ENCODE assay signal across 19 cellular contexts in the genomic region with DNA sequence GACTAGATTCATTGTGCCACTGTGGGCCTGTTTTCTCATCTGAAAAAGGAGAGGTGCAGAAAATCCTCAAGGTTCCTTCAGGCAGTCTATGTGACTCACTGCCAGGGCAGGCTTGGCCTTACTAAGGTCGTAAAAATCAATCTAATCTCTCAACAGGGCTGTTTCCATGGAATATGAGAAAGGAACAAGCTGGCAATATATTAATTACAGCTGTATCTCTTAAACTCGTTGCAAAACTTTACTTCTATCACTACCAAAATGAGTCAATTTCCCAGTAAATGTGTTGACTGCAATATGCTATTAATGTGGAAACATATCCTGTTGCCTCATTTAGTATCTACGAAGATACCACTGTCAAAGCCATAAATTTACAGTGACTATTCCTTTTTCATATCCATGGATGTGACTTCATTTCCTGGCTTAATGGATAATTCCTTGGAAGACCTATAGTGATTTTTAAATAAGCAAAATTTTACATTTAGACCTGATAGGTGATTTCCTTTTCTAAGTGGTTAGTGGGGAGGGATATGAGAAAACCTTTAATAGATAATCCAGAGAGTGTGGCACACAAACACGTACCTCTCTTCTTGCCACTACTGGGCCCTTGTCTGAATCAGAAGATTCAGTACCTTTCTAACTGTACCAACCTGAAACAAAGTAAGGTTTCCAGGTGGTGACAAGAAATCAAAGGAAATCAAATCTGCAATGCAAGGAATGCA.
DNase-seq lines count a peak whose midpoint lies in the region; TF ChIP-seq lines count a peak whose summit lies in the region.
"Had no signal": no experiment of that assay in that cellular context is flagged by ENCODE, and none has a peak within 500 bp of the region (broad histone marks: within the 10 kb centered on the region; RNA-seq: fewer than 3 reads in every experiment).

No MANE protein-coding gene starts in this region.

- no peak for TF ChIP-seq CTCF in mesothelial cell of epicardium (IDR thresholded peaks at IDR 0.05; ENCODE audit: unreplicated experiment)

- H3K4me1 Mint-ChIP-seq in mesothelial cell of epicardium, result peaks cover 2% of the 10 kb centered on the region
- H3K4me1 Mint-ChIP-seq: naive B cell had no signal

- H3K27ac Mint-ChIP-seq in mesothelial cell of epicardium, result no peak overlapping the region
- H3K27ac Mint-ChIP-seq: naive B cell had no signal

- no peak overlapping the region for H3K4me3 Mint-ChIP-seq in mesothelial cell of epicardium
- H3K4me3 Mint-ChIP-seq: naive B cell had no signal

- DNase-seq in ELR (ENCODE audit: low read depth) (peak; percentile 24), LHCN-M2 (ENCODE audit: low read depth) (peak; percentile 3), epithelial cell of prostate (ENCODE audit: low read depth, low spot score) (no peak), skeletal muscle cell (ENCODE audit: low read depth) (peak; percentile 18), DMS114 treated with DMSO at 0.1 percent for 48 hours (lab: John Stamatoyannopoulos, UW; ENCODE audit: unreplicated experiment) (no peak), mesothelial cell of epicardium (ENCODE audit: low spot score in 2 of 2, unreplicated experiment in 2 of 2) (no peak), NCI-H128 (lab: John Stamatoyannopoulos, UW; ENCODE audit: unreplicated experiment) (no peak)
- DNase-seq in activated CD4-positive, alpha-beta T cell treated with anti-CD3 and anti-CD28 coated beads for 1 hour, result no peak
- DNase-seq: activated gamma-delta T cell treated with Interleukin-2 at 50 U/mL for 16 hours, naive B cell, NCI-H2081 treated with DMSO at 0.1 percent for 48 hours, NCI-H774, PC-3, T1000 had no signal

- peaks cover 41% of the 10 kb centered on the region for H3K9me3 Mint-ChIP-seq in mesothelial cell of epicardium

- H3K27me3 Mint-ChIP-seq in mesothelial cell of epicardium (ENCODE audit: low read depth), result no peaks in the 10 kb centered on the region

- peaks cover 24% of the 10 kb centered on the region for H3K36me3 Mint-ChIP-seq in mesothelial cell of epicardium

- H3K4me3 ChIP-seq in skeletal muscle cell (ENCODE audit: low read depth, low read length), result no peak overlapping the region
- H3K4me3 ChIP-seq: ascending aorta, BLaER1, skin epidermis, thoracic aorta had no signal

- peak overlapping the region; percentile 26 for H3K27ac ChIP-seq in epithelial cell of prostate
- H3K27ac ChIP-seq: ascending aorta, BLaER1, parathyroid adenoma, skin epidermis, thoracic aorta had no signal

Comparison
In these comparisons a context has a peak if more than half of its experiments do, and no peak if none do; other contexts are left out.
1. DNase-seq: peak in ELR (single experiment), LHCN-M2 (single experiment) and skeletal muscle cell (single experiment); none in epithelial cell of prostate (single experiment), DMS114 treated with DMSO at 0.1 percent for 48 hours (single experiment), mesothelial cell of epicardium (0 of 2), activated CD4-positive, alpha-beta T cell treated with anti-CD3 and anti-CD28 coated beads for 1 hour (single experiment) and NCI-H128 (single experiment).